8 cellular contexts compared by ENCODE assay signal in the genomic region with DNA sequence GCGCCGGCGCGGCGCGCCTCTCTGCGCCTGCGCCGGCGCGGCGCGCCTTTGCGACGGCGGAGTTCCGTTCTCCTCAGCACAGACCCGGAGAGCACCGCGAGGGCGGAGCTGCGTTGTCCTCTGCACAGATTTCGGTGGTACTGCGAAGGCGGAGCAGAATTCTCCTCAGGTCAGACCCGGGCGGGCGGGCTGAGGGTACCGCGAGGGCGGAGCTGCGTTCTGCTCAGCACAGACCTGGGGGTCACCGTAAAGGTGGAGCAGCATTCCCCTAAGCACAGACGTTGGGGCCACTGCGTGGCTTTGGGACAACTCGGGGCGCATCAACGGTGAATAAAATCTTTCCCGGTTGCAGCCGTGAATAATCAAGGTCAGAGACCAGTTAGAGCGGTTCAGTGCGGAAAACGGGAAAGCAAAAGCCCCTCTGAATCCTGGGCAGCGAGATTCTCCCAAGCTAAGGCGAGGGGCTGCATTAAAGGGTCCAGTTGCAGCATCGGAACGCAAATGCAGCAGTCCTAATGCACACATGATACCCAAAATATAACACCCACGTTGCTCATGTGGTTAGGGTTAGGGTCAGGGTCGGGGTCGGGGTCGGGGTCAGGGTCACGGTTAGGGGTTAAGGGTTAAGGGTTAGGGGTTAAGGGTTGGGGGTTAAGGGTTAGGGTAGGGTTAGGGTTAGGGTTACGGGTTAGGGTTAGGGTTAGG.
A peak's percentile ranks its signal among the peaks of the same experiment; 100 is the strongest.
DNase-seq lines count a peak whose midpoint lies in the region; ATAC-seq, FAIRE-seq and TF ChIP-seq lines count a peak whose summit lies in the region.
"Not testable (repeated sequence)": the region's sequence is repeated elsewhere in the genome, so short reads cannot be mapped to it uniquely, and the experiment has no call there.

No MANE protein-coding gene starts in this region.

- intact Hi-C loops in activated B cell treated with CpG ODN at 0.5 μM for 24 hours (cut with micrococcal nuclease); prostate gland (cut with DNase I): not testable (repeated sequence)

- not testable (repeated sequence) for H3K36me3 Mint-ChIP-seq in activated B cell treated with CpG ODN at 0.5 μM for 24 hours (ENCODE audit: low read depth); endothelial cell (ENCODE audit: low read depth, unreplicated experiment)

- not testable (repeated sequence) for H3K9me3 ChIP-seq in prostate gland

- not testable (repeated sequence) for H3K4me3 Mint-ChIP-seq in activated B cell treated with CpG ODN at 0.5 μM for 24 hours; endothelial cell (ENCODE audit: unreplicated experiment)

- not testable (repeated sequence) for H3K36me3 ChIP-seq in prostate gland

- H3K4me3 ChIP-seq in prostate gland: not testable (repeated sequence)

- not testable (repeated sequence) for H3K27ac ChIP-seq in prostate gland

- 73% methylated on average over 52 of the region's 53 CpGs for WGBS in prostate gland

- peak; percentile 14 for ATAC-seq in activated B cell treated with CpG ODN at 0.5 μM for 24 hours (ENCODE audit: low read depth)

- not testable (repeated sequence) for H3K27me3 ChIP-seq in prostate gland (replicated peaks; ENCODE audit: insufficient read depth)

- POLR2A ChIA-PET in GM10248 (lab: Yijun Ruan, JAX); activated B cell treated with CpG ODN at 0.5 μM for 24 hours (lab: Charles Lee): not testable (repeated sequence)

- not testable (repeated sequence) for H3K4me1 Mint-ChIP-seq in activated B cell treated with CpG ODN at 0.5 μM for 24 hours; endothelial cell (ENCODE audit: unreplicated experiment)

- TF ChIP-seq POLR2A in prostate gland (IDR thresholded peaks at IDR 0.05): not testable (repeated sequence)

- DNase-seq in GM10248 (ENCODE audit: extremely low spot score) (peak; percentile 15), NAMALWA (ENCODE audit: low spot score) (peak; percentile 75), endothelial cell (ENCODE audit: low spot score) (peak; percentile 38), left kidney (ENCODE audit: low read depth, low spot score) (peak; percentile 75), prostate gland (ENCODE audit: low spot score) (peak; percentile 5), urothelium cell line (ENCODE audit: low spot score) (peak; percentile 1)
- DNase-seq in activated B cell treated with CpG ODN at 0.5 μM for 24 hours: not testable (repeated sequence)
- peak; percentile 3 for DNase-seq in activated gamma-delta T cell treated with anti-CD3 and anti-CD28 coated beads, Interleukin-2, amount 50 U/mL, for 16 hours (ENCODE audit: low read depth)

- not testable (repeated sequence) for H3K9me3 Mint-ChIP-seq in activated B cell treated with CpG ODN at 0.5 μM for 24 hours; endothelial cell (ENCODE audit: unreplicated experiment)

- not testable (repeated sequence) for TF ChIP-seq CTCF in GM10248 (IDR thresholded peaks at IDR 0.05; ENCODE audit: control extremely low read depth, extremely low read depth, low read depth, missing control alignments); activated B cell treated with CpG ODN at 0.5 μM for 24 hours (IDR thresholded peaks at IDR 0.05); endothelial cell (IDR thresholded peaks at IDR 0.05; ENCODE audit: unreplicated experiment); prostate gland (IDR thresholded peaks at IDR 0.05)

- FAIRE-seq in urothelium cell line (lab: Jason Lieb, UNC): not testable (repeated sequence)

- not testable (repeated sequence) for H3K27me3 Mint-ChIP-seq in activated B cell treated with CpG ODN at 0.5 μM for 24 hours; endothelial cell (ENCODE audit: unreplicated experiment)

- CTCF ChIA-PET in GM10248 (lab: Yijun Ruan, JAX); activated B cell treated with CpG ODN at 0.5 μM for 24 hours (lab: Charles Lee): not testable (repeated sequence)

- H3K4me1 ChIP-seq in prostate gland (replicated peaks): not testable (repeated sequence)

- peak overlapping the region; percentile 18 for H3K27ac Mint-ChIP-seq in activated B cell treated with CpG ODN at 0.5 μM for 24 hours
- not testable (repeated sequence) for H3K27ac Mint-ChIP-seq in endothelial cell (ENCODE audit: unreplicated experiment)
